ENCODE assay signal across 29 cellular contexts in the genomic region with DNA sequence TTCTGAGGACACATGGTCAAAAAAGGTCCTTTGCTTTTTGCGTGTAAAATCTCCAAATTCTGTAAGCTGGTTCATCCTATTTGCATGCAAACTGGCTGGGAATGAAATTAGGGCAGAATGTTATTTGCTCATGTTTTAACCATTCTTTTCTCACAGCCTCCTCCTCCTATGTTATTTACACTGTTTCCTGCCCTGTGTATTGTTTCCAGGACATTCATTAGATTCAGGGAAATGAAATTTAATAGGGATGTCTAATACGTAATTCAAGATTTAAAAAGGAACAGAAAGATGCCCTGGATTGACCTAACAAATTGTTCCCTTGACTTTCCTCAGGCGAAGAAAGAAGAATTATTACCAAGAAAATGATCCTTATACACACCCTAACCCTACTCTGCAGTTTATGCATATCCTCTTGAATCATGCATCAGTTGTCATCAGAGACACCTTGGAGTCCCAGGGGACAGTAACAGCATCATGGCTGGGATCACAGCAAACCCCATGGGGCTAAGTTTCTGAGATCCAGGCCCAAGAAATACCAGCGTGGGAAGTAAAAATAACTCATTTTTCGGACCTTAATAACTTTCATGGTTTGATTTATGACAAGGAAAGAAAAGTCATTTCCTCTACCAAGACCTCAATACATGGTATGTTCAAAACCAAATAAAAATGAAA. TPM values are rescaled to one million over a fixed set of nuclear protein-coding genes. Genes with fewer than 3 reads are reported as not detected.
DNase-seq lines count a peak whose midpoint lies in the region; ATAC-seq and TF ChIP-seq lines count a peak whose summit lies in the region.
"Had no signal": no experiment of that assay in that cellular context is flagged by ENCODE, and none has a peak within 500 bp of the region (broad histone marks: within the 10 kb centered on the region; RNA-seq: fewer than 3 reads in every experiment).

No MANE protein-coding gene starts in this region.

- peaks cover 43 to 45% of the 10 kb centered on the region in 2 experiments for H3K4me1 ChIP-seq in neutrophil (ENCODE audit: control insufficient read depth in 1 of 2, insufficient read depth in 1 of 2, low read depth in 1 of 2, low read length in 1 of 2)
- H3K4me1 ChIP-seq in right lobe of liver, result peaks cover 0 to 4% (median 0%) of the 10 kb centered on the region in 4 donors
- H3K4me1 ChIP-seq: A549, vagina had no signal

- intact Hi-C loops in right lobe of liver (cut with DNase I), result no loop called here

- WGBS in right lobe of liver (ENCODE audit: insufficient coverage, low coverage, low lambda C conversion rate, missing lambda C conversion rate), result 49% methylated on average over 5 of the region's 5 CpGs

- ATAC-seq in right lobe of liver (no peak), GM21529 (IDR thresholded peaks at IDR 0.05; ENCODE audit: unreplicated experiment) (no peak)
- ATAC-seq: A549; activated CD8-positive, alpha-beta memory T cell treated with anti-CD3 and anti-CD28 coated beads, Interleukin-2, amount 10 ng/mL, durations not matched to agents 7 days and 5 days; activated naive CD4-positive, alpha-beta T cell treated with anti-CD3 and anti-CD28 coated beads, Interleukin-2, amount 50 U/mL, for 72 hours; HCT116; HepG2; left lung; naive thymus-derived CD8-positive, alpha-beta T cell had no signal

- H3K9me3 ChIP-seq in neutrophil, result no peaks in the 10 kb centered on the region
- no peaks in the 10 kb centered on the region for H3K9me3 ChIP-seq in right lobe of liver
- H3K9me3 ChIP-seq: A549, left lung, spleen, thoracic aorta, vagina had no signal

- H3K27me3 ChIP-seq in neutrophil, result no peaks in the 10 kb centered on the region
- no peaks in the 10 kb centered on the region for H3K27me3 ChIP-seq in right lobe of liver
- H3K27me3 ChIP-seq: cardiac muscle cell, left lung, vagina had no signal

- H3K36me3 ChIP-seq in neutrophil (no peaks in the 10 kb centered on the region), right lobe of liver (no peaks in the 10 kb centered on the region)
- H3K36me3 ChIP-seq: left lung, thoracic aorta, vagina had no signal

- peak; percentile 40 for DNase-seq in NCI-H82 (lab: John Stamatoyannopoulos, UW)
- DNase-seq in NCI-H82 treated with DMSO at 0.1 percent for 48 hours (lab: John Stamatoyannopoulos, UW; ENCODE audit: unreplicated experiment), result no peak
- peak; percentile 8 for DNase-seq in LNCaP clone FGC (ENCODE audit: low read depth)
- DNase-seq in right lobe of liver, result no peak
- no peak for DNase-seq in NCI-H524 treated with DMSO at 0.1 percent for 48 hours (lab: John Stamatoyannopoulos, UW)
- DNase-seq: activated CD4-positive, alpha-beta T cell treated with anti-CD3 and anti-CD28 coated beads, Interleukin-2, amount 50 U/mL, for 1 hour; activated CD8-positive, alpha-beta memory T cell treated with anti-CD3 and anti-CD28 coated beads, Interleukin-2, amount 10 ng/mL, durations not matched to agents 7 days and 5 days; anterior cingulate cortex; EL; left lung; midbrain; naive thymus-derived CD8-positive, alpha-beta T cell; NCI-H1048; OCI-M1; spleen; stimulated activated CD4-positive, alpha-beta T cell treated with anti-CD3 and anti-CD28 coated beads, Interleukin-4, amount 100 ng/mL, for 1 hour; stimulated activated naive CD4-positive, alpha-beta T cell treated with Interleukin-2 at 50 U/mL for 16 hours; T-helper 9 cell had no signal

- H3K27ac ChIP-seq in VCaP (0 out of 2 replicates have a peak overlapping the region, but pooled peaks have one; percentile 10), neutrophil (peak overlapping the region; percentile 98), right lobe of liver (no peak overlapping the region)
- H3K27ac ChIP-seq: A549, cardiac muscle cell, thoracic aorta, vagina had no signal

- no peak overlapping the region for H3K4me3 ChIP-seq in LNCaP clone FGC (ENCODE audit: low read depth, low read length)
- H3K4me3 ChIP-seq in neutrophil (ENCODE audit: low read depth in 1 of 2, low read length in 1 of 2), result no peak overlapping the region
- no peak overlapping the region for H3K4me3 ChIP-seq in right lobe of liver
- H3K4me3 ChIP-seq: A549, cardiac muscle cell, left lung, spleen, thoracic aorta, vagina had no signal

- TF ChIP-seq CTCF in LNCaP clone FGC (IDR thresholded peaks at IDR 0.05; ENCODE audit: control insufficient read depth, extremely low read depth, insufficient read depth) (no peak), VCaP (conservative IDR thresholded peaks at IDR 0.05) (no peak), neutrophil (IDR thresholded peaks at IDR 0.05) (no peak), right lobe of liver (IDR thresholded peaks at IDR 0.05) (no peak)

- TF ChIP-seq POLR2A in right lobe of liver (IDR thresholded peaks at IDR 0.05), result no peak

RNA-seq across cellular contexts. Expression of gene B3GNT5, which starts 39.0 kb away (rescaled TPM):
- total RNA-seq in right lobe of liver, result 10 to 100 TPM in 2 of 6 experiments, 1 to 10 TPM in 2, under 1 TPM in 2; 0.27 to 12.5 (median 5.5) TPM
- total RNA-seq: HepG2; naive thymus-derived CD8-positive, alpha-beta T cell had no signal

RNA-seq across cellular contexts. Expression of gene LAMP3, which starts 51.5 kb away (rescaled TPM):
- under 1 TPM in 4 of 6 experiments, not detected in 2; 0.13 to 0.56 (median 0.37) TPM for total RNA-seq in right lobe of liver
- total RNA-seq: LHCN-M2, thoracic aorta had no signal

Comparison
In these comparisons a context has a peak if more than half of its experiments do, and no peak if none do; other contexts are left out.
1. DNase-seq: peak in NCI-H82 (single experiment) and LNCaP clone FGC (single experiment); none in NCI-H82 treated with DMSO at 0.1 percent for 48 hours (single experiment), right lobe of liver (0 of 3) and NCI-H524 treated with DMSO at 0.1 percent for 48 hours (single experiment).
2. H3K27ac ChIP-seq: peak in VCaP (single experiment) and neutrophil (single experiment); none in right lobe of liver (0 of 3).